In the genomic region with DNA sequence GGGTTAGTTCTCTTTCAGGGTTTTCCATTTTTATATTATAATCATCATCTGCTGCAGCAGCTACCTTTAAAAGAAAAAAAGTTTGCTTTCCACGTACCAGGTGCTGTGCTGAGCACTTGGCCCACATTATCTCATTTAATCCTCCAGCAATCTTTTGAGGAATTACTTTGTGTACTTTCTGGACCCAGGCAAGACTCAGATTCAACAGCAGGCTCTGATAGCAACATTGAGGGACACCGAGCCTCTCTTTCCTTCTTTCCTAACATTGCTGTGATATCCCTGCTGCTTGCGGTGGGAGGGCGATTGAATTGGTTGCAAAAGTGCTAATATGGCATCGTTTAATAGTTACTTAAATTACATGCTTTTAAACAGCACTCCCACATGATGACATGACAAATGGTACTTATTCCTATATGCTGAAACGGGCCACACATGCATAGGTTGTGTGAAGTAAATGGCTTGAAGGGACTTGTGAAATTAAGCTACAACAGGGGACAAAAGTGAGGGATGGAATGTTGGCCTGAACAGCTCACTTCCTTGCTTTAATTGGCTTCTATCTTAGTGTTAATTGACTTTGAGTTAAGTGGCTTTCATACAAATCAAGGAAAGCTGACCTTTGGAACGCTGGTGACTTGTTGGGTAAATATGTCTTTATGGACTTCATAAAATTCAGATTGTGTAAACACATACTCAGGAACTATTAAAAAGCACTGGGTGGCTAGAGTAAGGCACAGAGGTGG, we compare ENCODE assay signal across 25 cellular contexts. TPM values are rescaled to one million over a fixed set of nuclear protein-coding genes. Genes with fewer than 3 reads are reported as not detected.
A peak's percentile ranks its signal among the peaks of the same experiment; 100 is the strongest.
DNase-seq lines count a peak whose midpoint lies in the region; ATAC-seq, FAIRE-seq and TF ChIP-seq lines count a peak whose summit lies in the region.
"Had no signal": no experiment of that assay in that cellular context is flagged by ENCODE, and none has a peak within 500 bp of the region (broad histone marks: within the 10 kb centered on the region; RNA-seq: fewer than 3 reads in every experiment).

No MANE protein-coding gene starts in this region.

- H3K4me2 ChIP-seq in GM23338 (peak overlapping the region; percentile 61; the same call in 1 of the 2 replicates), OCI-LY7 (ENCODE audit: low read length) (peak overlapping the region; percentile 19; the same call in 1 of the 2 replicates)

- H3F3A ChIP-seq in GM23338 (replicated peaks; ENCODE audit: low read depth) = no peaks in the 10 kb centered on the region

- H3K36me3 ChIP-seq in GM23338 (ENCODE audit: insufficient read depth) = no peaks in the 10 kb centered on the region
- no peaks in the 10 kb centered on the region for H3K36me3 ChIP-seq in OCI-LY7 (ENCODE audit: insufficient read depth, low read length)
- H3K36me3 ChIP-seq in iPS-15b (ENCODE audit: control insufficient read depth, insufficient read depth, low read length) = no peaks in the 10 kb centered on the region
- no peaks in the 10 kb centered on the region for H3K36me3 ChIP-seq in small intestine (ENCODE audit: control insufficient read depth in 2 of 2, insufficient read depth in 2 of 2, low read length in 2 of 2)
- H3K36me3 ChIP-seq: vagina had no signal

- H3K27ac ChIP-seq in GM23338 (ENCODE audit: low read depth) (no peak overlapping the region), OCI-LY7 (ENCODE audit: low read depth, low read length, poor library complexity, severe bottlenecking) (no peak overlapping the region), small intestine (ENCODE audit: low read depth in 1 of 2, low read length in 1 of 2) (peak overlapping the region; percentile 21 to 51)
- H3K27ac ChIP-seq: HL-60, vagina had no signal

- WGBS in small intestine, 3 donors = 13 to 67% (median 35%) methylated on average over 7 of the region's 7 CpGs

- TF ChIP-seq CTCF in GM23338 (conservative IDR thresholded peaks at IDR 0.05; ENCODE audit: low read depth in 2 of 2) (no peak), OCI-LY7 (conservative IDR thresholded peaks at IDR 0.05; ENCODE audit: low read length) (no peak)

- H4K20me1 ChIP-seq in GM23338 (replicated peaks; ENCODE audit: insufficient read depth) = peaks cover 22% of the 10 kb centered on the region
- 0 out of 2 replicates have a peak, but pooled peaks cover 12% of the 10 kb centered on the region for H4K20me1 ChIP-seq in OCI-LY7 (ENCODE audit: insufficient read depth, low read length)

- H3K4me3 Mint-ChIP-seq in GM23338 = no peak overlapping the region
- H3K4me3 Mint-ChIP-seq: activated naive CD4-positive, alpha-beta T cell treated with anti-CD3 and anti-CD28 coated beads, Interleukin-2, amount 10 ng/mL, durations not matched to agents 7 days and 5 days; activated T-cell treated with anti-CD3 and anti-CD28 coated beads, Interleukin-2, amount 50 U/mL, for 72 hours; mesothelial cell of epicardium; neural crest cell had no signal

- ATAC-seq in GM23338 (no peak), HG03460 (IDR thresholded peaks at IDR 0.05; ENCODE audit: unreplicated experiment) (no peak)
- ATAC-seq: activated T-cell treated with anti-CD3 and anti-CD28 coated beads, Interleukin-2, amount 50 U/mL, for 72 hours had no signal

- peaks cover 53% of the 10 kb centered on the region for H3K4me1 Mint-ChIP-seq in GM23338

- H3K9ac ChIP-seq in iPS-15b (ENCODE audit: low read depth, low read length) = peak overlapping the region; percentile 8

- no peak for DNase-seq in GM23338 (ENCODE audit: low spot score)
- DNase-seq in OCI-LY7 (ENCODE audit: low spot score) = no peak
- DNase-seq in small intestine = peak; percentile 98
- DNase-seq in iPS-NIHi11 (ENCODE audit: low spot score) = no peak
- no peak for DNase-seq in NCI-H2227 (lab: John Stamatoyannopoulos, UW; ENCODE audit: unreplicated experiment)
- DNase-seq in cardiac septum (ENCODE audit: low spot score) = no peak
- DNase-seq: activated CD4-positive, alpha-beta T cell treated with anti-CD3 and anti-CD28 coated beads for 48 hours; activated naive CD4-positive, alpha-beta T cell treated with anti-CD3 and anti-CD28 coated beads, Interleukin-2, amount 10 ng/mL, durations not matched to agents 7 days and 5 days; activated T-cell treated with anti-CD3 and anti-CD28 coated beads, Interleukin-2, amount 50 U/mL, for 72 hours; amygdala; dermis blood vessel endothelial cell; DMS 273 treated with DMSO at 0.1 percent for 48 hours; MM.1S; NCI-H2227 treated with DMSO at 0.1 percent for 48 hours; NCI-H774; SIG-M5; stimulated activated CD4-positive, alpha-beta T cell treated with anti-CD3 and anti-CD28 coated beads, Interleukin-1b, Interleukin-23, amount 100 ng/mL, for 48 hours; T-helper 1 cell had no signal

- intact Hi-C loops in OCI-LY7 (cut with micrococcal nuclease; ENCODE audit: unreplicated experiment) = no loop called here
- intact Hi-C loops in cardiac septum (cut with DNase I) = no loop called here

- H3K79me2 ChIP-seq in GM23338 (replicated peaks; ENCODE audit: insufficient read depth) (peaks cover 52% of the 10 kb centered on the region), OCI-LY7 (ENCODE audit: insufficient read depth, low read depth, low read length) (peaks cover 70% of the 10 kb centered on the region)

- peaks cover 5% of the 10 kb centered on the region for H3K27me3 Mint-ChIP-seq in GM23338 (ENCODE audit: insufficient read depth, low read depth, poor library complexity)

- peaks cover 41% of the 10 kb centered on the region for H3K4me1 ChIP-seq in GM23338 (ENCODE audit: insufficient read depth)
- peaks cover 98% of the 10 kb centered on the region for H3K4me1 ChIP-seq in OCI-LY7 (ENCODE audit: insufficient read depth, low read length, poor library complexity, severe bottlenecking)
- peaks cover 33% of the 10 kb centered on the region for H3K4me1 ChIP-seq in iPS-15b (ENCODE audit: control insufficient read depth, insufficient read depth, low read length)
- peaks cover 8 to 10% of the 10 kb centered on the region in 2 donors for H3K4me1 ChIP-seq in small intestine (ENCODE audit: control insufficient read depth in 2 of 2, insufficient read depth in 1 of 2, low read depth in 1 of 2, low read length in 1 of 2)

- H3K9me3 ChIP-seq in OCI-LY7 (ENCODE audit: low read length) (no peaks in the 10 kb centered on the region), iPS-15b (ENCODE audit: control insufficient read depth, insufficient read depth, low read length) (no peaks in the 10 kb centered on the region), small intestine (ENCODE audit: control insufficient read depth, low read depth) (no peaks in the 10 kb centered on the region)
- H3K9me3 ChIP-seq: vagina had no signal

- no peaks in the 10 kb centered on the region for H3K36me3 Mint-ChIP-seq in GM23338 (ENCODE audit: low read depth)
- H3K36me3 Mint-ChIP-seq: activated naive CD4-positive, alpha-beta T cell treated with anti-CD3 and anti-CD28 coated beads, Interleukin-2, amount 10 ng/mL, durations not matched to agents 7 days and 5 days; mesothelial cell of epicardium had no signal

- no peak for FAIRE-seq in small intestine (lab: Jason Lieb, UNC)
- FAIRE-seq: endothelial cell of umbilical vein had no signal

- H3K9me3 Mint-ChIP-seq in GM23338 = no peaks in the 10 kb centered on the region
- H3K9me3 Mint-ChIP-seq: activated naive CD4-positive, alpha-beta T cell treated with anti-CD3 and anti-CD28 coated beads, Interleukin-2, amount 10 ng/mL, durations not matched to agents 7 days and 5 days; activated T-cell treated with anti-CD3 and anti-CD28 coated beads, Interleukin-2, amount 50 U/mL, for 72 hours; mesothelial cell of epicardium; neural crest cell had no signal

- H3K4me3 ChIP-seq in GM23338 = no peak overlapping the region
- no peak overlapping the region for H3K4me3 ChIP-seq in OCI-LY7 (ENCODE audit: low read depth, low read length, poor library complexity, severe bottlenecking)
- no peak overlapping the region for H3K4me3 ChIP-seq in iPS-15b (ENCODE audit: low read depth, low read length)
- H3K4me3 ChIP-seq in small intestine (ENCODE audit: low read depth in 1 of 2, low read length in 2 of 2) = no peak overlapping the region
- H3K4me3 ChIP-seq: vagina had no signal

- POLR2A ChIA-PET in OCI-LY7 (lab: Charles Lee) = interaction anchor here (0.6 to 2.1 kb wide), 5 partner anchors 10 to 248 kb away, joined by 3 to 4 read pairs (median 4); no protein-coding TSS in a partner anchor

- H3K27ac Mint-ChIP-seq in GM23338 = peak overlapping the region; percentile 64; the same call in 1 of the 2 replicates
- H3K27ac Mint-ChIP-seq: activated naive CD4-positive, alpha-beta T cell treated with anti-CD3 and anti-CD28 coated beads, Interleukin-2, amount 10 ng/mL, durations not matched to agents 7 days and 5 days; mesothelial cell of epicardium had no signal

- H2AFZ ChIP-seq in GM23338 (no peak overlapping the region), OCI-LY7 (ENCODE audit: low read length) (no peak overlapping the region)

- CTCF ChIA-PET in OCI-LY7 (lab: Charles Lee; ENCODE audit: unreplicated experiment) = no interaction called here

- BruUV-seq in OCI-LY7 (replicated peaks; lab: Mats Ljungman, UMichigan) = no TSS peak

- H3K27me3 ChIP-seq in GM23338 (ENCODE audit: insufficient read depth) (no peaks in the 10 kb centered on the region), iPS-15b (ENCODE audit: control insufficient read depth, insufficient read depth, low read length) (no peaks in the 10 kb centered on the region), small intestine (ENCODE audit: control insufficient read depth in 2 of 2, insufficient read depth in 2 of 2, low read length in 2 of 2) (no peaks in the 10 kb centered on the region)
- H3K27me3 ChIP-seq: vagina had no signal

- H3K9me2 ChIP-seq in GM23338 (ENCODE audit: insufficient read depth) = peaks cover 2% of the 10 kb centered on the region; the same call in 1 of the 2 replicates
- no peaks in the 10 kb centered on the region for H3K9me2 ChIP-seq in OCI-LY7 (ENCODE audit: insufficient read depth, low read length)

TF ChIP-seq in GM23338, 12 proteins besides CTCF, POLR2A, EP300 and RAD21 (continues in another document):
- TF ChIP-seq CREB1 (CRISPR knock-in tag; IDR thresholded peaks at IDR 0.05; ENCODE audit: low read depth) (no peak), EZH2phosphoT487 (IDR thresholded peaks at IDR 0.05; ENCODE audit: unreplicated experiment) (no peak), EZH2 (IDR thresholded peaks at IDR 0.05; ENCODE audit: low read depth, unreplicated experiment) (no peak)
- TF ChIP-seq, protein P1, sequence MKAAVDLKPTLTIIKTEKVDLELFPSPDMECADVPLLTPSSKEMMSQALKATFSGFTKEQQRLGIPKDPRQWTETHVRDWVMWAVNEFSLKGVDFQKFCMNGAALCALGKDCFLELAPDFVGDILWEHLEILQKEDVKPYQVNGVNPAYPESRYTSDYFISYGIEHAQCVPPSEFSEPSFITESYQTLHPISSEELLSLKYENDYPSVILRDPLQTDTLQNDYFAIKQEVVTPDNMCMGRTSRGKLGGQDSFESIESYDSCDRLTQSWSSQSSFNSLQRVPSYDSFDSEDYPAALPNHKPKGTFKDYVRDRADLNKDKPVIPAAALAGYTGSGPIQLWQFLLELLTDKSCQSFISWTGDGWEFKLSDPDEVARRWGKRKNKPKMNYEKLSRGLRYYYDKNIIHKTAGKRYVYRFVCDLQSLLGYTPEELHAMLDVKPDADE (IDR thresholded peaks at IDR 0.05) = no peak

RNA-seq across cellular contexts. Expression of a gene that starts 21.2 kb away (rescaled TPM):
- total RNA-seq in GM23338 (2014; rRNA removed; shearing (Covaris generic)) = 10.4 and 13.0 TPM in 2 replicates
- polyA plus RNA-seq in GM23338 (2016; fragmentation: Nextera tagmentation; extraction: Ambion mirVana) (7.2 and 8.7 TPM in 2 replicates), small intestine (10 to 100 TPM; 10.7 to 23.5 (median 14.8) TPM)
- total RNA-seq in OCI-LY7 (2014; rRNA removed; shearing (Covaris generic)) = 4.9 and 8.0 TPM in 2 replicates
- total RNA-seq in OCI-LY7 (2022) (41.9 and 49.1 TPM in 2 replicates), cardiac septum (22.0 TPM)

Comparison
In these comparisons a context has a peak if more than half of its experiments do, and no peak if none do; other contexts are left out.
1. H3K27ac ChIP-seq: peak in small intestine (2 of 2); none in GM23338 (single experiment) and OCI-LY7 (single experiment).